Comparison of ENCODE assay signal across 8 cellular contexts in genomic region chr6:37691904-37692806, GRCh38. TPM values are rescaled to one million over a fixed set of nuclear protein-coding genes. Genes with fewer than 3 reads are reported as not detected.
A peak's percentile ranks its signal among the peaks of the same experiment; 100 is the strongest.
DNase-seq lines count a peak whose midpoint lies in the region; ATAC-seq and TF ChIP-seq lines count a peak whose summit lies in the region.

No MANE protein-coding gene starts in this region.

- no peak overlapping the region for H3K27ac ChIP-seq in liver (ENCODE audit: low read depth in 1 of 2, low read length in 2 of 2)

- TF ChIP-seq RAD21 in liver (IDR thresholded peaks at IDR 0.05) = peak; percentile 91 to 97

- in situ Hi-C loops in HAP-1 (cut with MboI; ENCODE audit: low sequenced_read_pairs) = loop anchor here (5.0 kb wide), 1 partner anchor 210 kb away; no protein-coding TSS in a partner anchor

- TF ChIP-seq CTCF in choroid plexus epithelial cell (conservative IDR thresholded peaks at IDR 0.05; ENCODE audit: low read depth, low read length) (peak; percentile 95), liver (IDR thresholded peaks at IDR 0.05; ENCODE audit: low read depth, low read length, missing input control) (peak; percentile 94)

- no peaks in the 10 kb centered on the region for H3K36me3 ChIP-seq in HAP-1 (replicated peaks)
- H3K36me3 ChIP-seq in liver (ENCODE audit: control insufficient read depth in 4 of 4, insufficient read depth in 3 of 4, low read depth in 1 of 4, low read length in 3 of 4) = no peaks in the 10 kb centered on the region

- H3K4me1 ChIP-seq in HAP-1 (no peaks in the 10 kb centered on the region; the same call in 1 of the 2 replicates), liver (ENCODE audit: control insufficient read depth in 4 of 4, insufficient read depth in 4 of 4, low read length in 3 of 4) (peaks cover 3 to 14% (median 9%) of the 10 kb centered on the region in 4 donors)

- H3K9ac ChIP-seq in liver (ENCODE audit: low read depth in 1 of 2, low read length in 2 of 2) = no peak overlapping the region

- DNase-seq in COR-L47 (lab: John Stamatoyannopoulos, UW) (peak; percentile 68), HAP-1 (ENCODE audit: low spot score in 2 of 2) (peak; percentile 49 to 87), NCI-H2227 (lab: John Stamatoyannopoulos, UW; ENCODE audit: unreplicated experiment) (peak; percentile 90), choroid plexus epithelial cell (ENCODE audit: low read depth) (peak; percentile 69)
- DNase-seq in activated CD4-positive, alpha-beta T cell treated with anti-CD3 and anti-CD28 coated beads for 48 hours = peak; percentile 87
- peak; percentile 60 to 69 (median 66) for DNase-seq in stimulated activated CD4-positive, alpha-beta T cell treated with anti-CD3 and anti-CD28 coated beads, TNF-alpha, amount 100 ng/mL, for 4 hours (ENCODE audit: low read depth in 3 of 3)

- H3K4me3 ChIP-seq in HAP-1 (no peak overlapping the region), choroid plexus epithelial cell (ENCODE audit: low read depth, low read length) (no peak overlapping the region), liver (ENCODE audit: low read depth in 1 of 3, low read length in 3 of 3) (no peak overlapping the region)

- no peaks in the 10 kb centered on the region for H3K9me3 ChIP-seq in HAP-1
- H3K9me3 ChIP-seq in liver (ENCODE audit: control insufficient read depth in 4 of 4, low read length in 3 of 4) = no peaks in the 10 kb centered on the region

- ATAC-seq in HG02870 (IDR thresholded peaks at IDR 0.05; ENCODE audit: unreplicated experiment) = no peak

- WGBS in liver = 26% methylated on average over 18 of the region's 18 CpGs

- H3K27me3 ChIP-seq in HAP-1 (ENCODE audit: low read depth) (peaks cover 14% of the 10 kb centered on the region), liver (ENCODE audit: control insufficient read depth in 4 of 4, insufficient read depth in 4 of 4, low read length in 3 of 4) (peaks cover 0 to 5% (median 0%) of the 10 kb centered on the region in 4 donors)

TF ChIP-seq in liver, 16 proteins besides CTCF, POLR2A, EP300 and RAD21:
- no peak for TF ChIP-seq RXRA (IDR thresholded peaks at IDR 0.05)

RNA-seq across cellular contexts. Expression of gene MDGA1, which starts 5.5 kb away (rescaled TPM):
- total RNA-seq in liver = under 1 TPM; 0.33 to 0.92 TPM
- under 1 TPM; 0.15 to 0.77 TPM for polyA plus RNA-seq in liver
